29 cellular contexts compared by ENCODE assay signal in the genomic region with DNA sequence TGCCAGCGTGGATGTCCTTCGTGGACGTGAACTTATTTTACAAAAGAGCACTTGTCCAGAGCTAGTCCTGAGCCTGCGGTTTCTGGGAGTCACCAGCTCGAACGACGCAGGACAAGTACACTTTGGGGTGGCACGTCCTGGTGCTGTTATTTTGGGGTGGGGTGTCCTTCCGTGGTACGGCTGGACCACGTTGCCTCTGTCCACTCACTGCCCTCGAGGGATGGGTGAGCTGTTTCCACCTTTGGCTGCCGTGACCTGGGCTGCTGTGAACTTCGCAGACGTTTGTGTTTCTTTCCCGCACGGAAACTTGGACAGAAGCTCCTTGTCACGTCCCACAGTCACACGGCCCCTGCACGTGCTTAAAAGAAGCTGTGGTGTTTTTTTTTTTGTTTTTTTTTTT. TPM values are rescaled to one million over a fixed set of nuclear protein-coding genes. Genes with fewer than 3 reads are reported as not detected.
"Had no signal": no experiment of that assay in that cellular context is flagged by ENCODE, and none has a peak within 500 bp of the region (broad histone marks: within the 10 kb centered on the region; RNA-seq: fewer than 3 reads in every experiment).

No MANE protein-coding gene starts in this region.

- H3K4me1 ChIP-seq: ascending aorta had no signal

- H3K4me3 ChIP-seq: ascending aorta, cardiac muscle cell, SJCRH30, SK-N-MC had no signal

- FAIRE-seq: TTC549 had no signal

- H3K36me3 ChIP-seq: ascending aorta, cardiac muscle cell, SJCRH30 had no signal

- ATAC-seq: activated CD8-positive, alpha-beta T cell treated with anti-CD3 and anti-CD28 coated beads for 36 hours; activated T-cell treated with anti-CD3 and anti-CD28 coated beads, Interleukin-2, amount 50 U/mL, for 72 hours; activated T-helper 17 cell treated with anti-CD3 and anti-CD28 coated beads, Interleukin-2, amount 50 U/mL, for 72 hours; Panc1 had no signal

- H3K27ac ChIP-seq: ascending aorta, cardiac muscle cell, SJCRH30, SK-N-MC had no signal

- DNase-seq: activated CD4-positive, alpha-beta T cell treated with anti-CD3 and anti-CD28 coated beads, Interleukin-2, amount 10 ng/mL, durations not matched to agents 24 days and 14 days; activated CD4-positive, alpha-beta T cell treated with anti-CD3 and anti-CD28 coated beads, Interleukin-2, amount 50 U/mL, for 4 hours; activated CD8-positive, alpha-beta T cell treated with anti-CD3 and anti-CD28 coated beads for 36 hours; activated effector memory CD4-positive, alpha-beta T cell treated with anti-CD3 and anti-CD28 coated beads, Interleukin-2, amount 50 U/mL, for 16 hours; activated naive CD4-positive, alpha-beta T cell; activated naive CD8-positive, alpha-beta T cell treated with anti-CD3 and anti-CD28 coated beads, Interleukin-2, amount 10 ng/mL, durations not matched to agents 7 days and 5 days; activated T-cell treated with anti-CD3 and anti-CD28 coated beads, Interleukin-2, amount 50 U/mL, for 1 hour; activated T-cell treated with anti-CD3 and anti-CD28 coated beads, Interleukin-2, amount 50 U/mL, for 72 hours; amygdala; Karpas-422; NCI-H1105; NCI-H1417 treated with DMSO at 0.1 percent for 48 hours; NCI-H1694; NCI-H1930; NCI-H2081 treated with DMSO at 0.1 percent for 48 hours; NCI-H226; NCI-H446 treated with DMSO at 0.1 percent for 48 hours; NCI-H524; NCI-H69; NCI-H82; SHP77; SJCRH30 had no signal

- H3K9me3 ChIP-seq: ascending aorta, SJCRH30 had no signal

- H3K27me3 ChIP-seq: cardiac muscle cell, SJCRH30 had no signal

RNA-seq across cellular contexts. Expression of gene GZMM, which starts 11.0 kb away (rescaled TPM):
- total RNA-seq: ascending aorta, cardiac muscle cell, MCF 10A, SJCRH30 had no signal

RNA-seq across cellular contexts. Expression of gene HCN2, which starts 34.9 kb away (rescaled TPM):
- total RNA-seq: ascending aorta had no signal
